Comparison of ENCODE assay signal across 24 cellular contexts in the genomic region with DNA sequence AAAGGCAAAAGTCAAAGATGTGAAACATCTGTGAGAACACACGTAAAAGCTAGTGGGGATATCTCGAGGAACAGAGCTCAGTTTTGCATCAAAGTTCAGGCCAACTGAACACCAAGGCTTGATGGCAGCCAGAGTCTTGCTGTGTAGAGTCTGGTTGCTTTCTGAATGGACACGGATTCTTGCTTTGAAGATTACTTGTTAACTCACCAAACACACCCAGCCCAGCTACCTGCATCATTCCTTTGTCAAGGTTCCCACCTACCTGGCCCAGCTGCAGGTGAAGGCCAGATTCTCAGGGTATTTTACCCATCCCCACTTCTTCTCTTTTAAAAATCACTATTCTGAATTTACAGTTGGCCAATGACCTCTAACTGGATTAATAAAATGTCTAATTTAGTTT.
"Had no signal": no experiment of that assay in that cellular context is flagged by ENCODE, and none has a peak within 500 bp of the region (broad histone marks: within the 10 kb centered on the region; RNA-seq: fewer than 3 reads in every experiment).

No MANE protein-coding gene starts in this region.

- H3K4me3 ChIP-seq: colonic mucosa, heart left ventricle, lung, neural progenitor cell had no signal

- H3K27ac ChIP-seq: brain microvascular endothelial cell, colonic mucosa, heart left ventricle, neural progenitor cell had no signal

- H3K36me3 ChIP-seq: brain microvascular endothelial cell, colonic mucosa, heart left ventricle, neural progenitor cell had no signal

- DNase-seq: activated CD4-positive, alpha-beta T cell treated with anti-CD3 and anti-CD28 coated beads, Interleukin-2, amount 10 ng/mL, durations not matched to agents 24 days and 14 days; activated CD8-positive, alpha-beta memory T cell treated with anti-CD3 and anti-CD28 coated beads, Interleukin-2, amount 10 ng/mL, durations not matched to agents 7 days and 5 days; activated CD8-positive, alpha-beta T cell treated with anti-CD3 and anti-CD28 coated beads for 36 hours; activated effector memory CD4-positive, alpha-beta T cell treated with anti-CD3 and anti-CD28 coated beads, Interleukin-2, amount 50 U/mL, for 16 hours; activated naive CD4-positive, alpha-beta T cell treated with anti-CD3 and anti-CD28 coated beads, Interleukin-2, amount 50 U/mL, for 16 hours; activated naive CD8-positive, alpha-beta T cell treated with anti-CD3 and anti-CD28 coated beads, Interleukin-2, amount 50 U/mL, for 24 hours; activated T-cell treated with anti-CD3 and anti-CD28 coated beads for 4 hours; anterior cingulate cortex; brain microvascular endothelial cell; central memory CD4-positive, alpha-beta T cell; colonic mucosa; endodermal cell; heart left ventricle; kidney; naive B cell; retina; stimulated activated CD4-positive, alpha-beta T cell treated with anti-CD3 and anti-CD28 coated beads, Interleukin-2, amount 100 ng/mL, for 48 hours; stimulated activated CD8-positive, alpha-beta memory T cell treated with anti-CD3 and anti-CD28 coated beads, Interleukin-4, amount 100 ng/mL, for 48 hours; stimulated activated naive B cell treated with anti-CD40 and anti-IgM and Interleukin-4, amounts not matched to agents 10 μg/mL and 1 μg/mL and 100 μg/mL, for 72 hours; T-helper 17 cell had no signal

- H3K27ac Mint-ChIP-seq: activated CD4-positive, alpha-beta T cell treated with anti-CD3 and anti-CD28 coated beads, Interleukin-2, amount 10 ng/mL, durations not matched to agents 24 days and 14 days; activated CD8-positive, alpha-beta memory T cell treated with anti-CD3 and anti-CD28 coated beads, Interleukin-2, amount 10 ng/mL, durations not matched to agents 7 days and 5 days; activated CD8-positive, alpha-beta T cell treated with anti-CD3 and anti-CD28 coated beads for 36 hours; activated naive CD8-positive, alpha-beta T cell treated with anti-CD3 and anti-CD28 coated beads, Interleukin-2, amount 50 U/mL, for 24 hours; endodermal cell; naive B cell; neural progenitor cell; stimulated activated naive B cell treated with anti-CD40 and anti-IgM and Interleukin-4, amounts not matched to agents 10 μg/mL and 1 μg/mL and 100 μg/mL, for 72 hours; T-helper 17 cell had no signal

- H3K4me3 Mint-ChIP-seq: activated CD4-positive, alpha-beta T cell treated with anti-CD3 and anti-CD28 coated beads, Interleukin-2, amount 10 ng/mL, durations not matched to agents 24 days and 14 days; activated CD8-positive, alpha-beta memory T cell treated with anti-CD3 and anti-CD28 coated beads, Interleukin-2, amount 10 ng/mL, durations not matched to agents 7 days and 5 days; activated CD8-positive, alpha-beta T cell treated with anti-CD3 and anti-CD28 coated beads for 36 hours; activated naive CD8-positive, alpha-beta T cell treated with anti-CD3 and anti-CD28 coated beads, Interleukin-2, amount 50 U/mL, for 24 hours; endodermal cell; naive B cell; neural progenitor cell; stimulated activated naive B cell treated with anti-CD40 and anti-IgM and Interleukin-4, amounts not matched to agents 10 μg/mL and 1 μg/mL and 100 μg/mL, for 72 hours; T-helper 17 cell had no signal

- H3K9me3 ChIP-seq: colonic mucosa, heart left ventricle had no signal

- H3K9me3 Mint-ChIP-seq: activated CD4-positive, alpha-beta T cell treated with anti-CD3 and anti-CD28 coated beads, Interleukin-2, amount 10 ng/mL, durations not matched to agents 24 days and 14 days; activated CD8-positive, alpha-beta T cell treated with anti-CD3 and anti-CD28 coated beads for 36 hours; activated naive CD8-positive, alpha-beta T cell treated with anti-CD3 and anti-CD28 coated beads, Interleukin-2, amount 50 U/mL, for 24 hours; endodermal cell; neural progenitor cell had no signal

- H3K27me3 ChIP-seq: brain microvascular endothelial cell, colonic mucosa, heart left ventricle, neural progenitor cell had no signal

- H3K4me1 Mint-ChIP-seq: activated CD4-positive, alpha-beta T cell treated with anti-CD3 and anti-CD28 coated beads, Interleukin-2, amount 10 ng/mL, durations not matched to agents 24 days and 14 days; activated CD8-positive, alpha-beta memory T cell treated with anti-CD3 and anti-CD28 coated beads, Interleukin-2, amount 10 ng/mL, durations not matched to agents 7 days and 5 days; activated naive CD8-positive, alpha-beta T cell treated with anti-CD3 and anti-CD28 coated beads, Interleukin-2, amount 50 U/mL, for 24 hours; naive B cell; stimulated activated naive B cell treated with anti-CD40 and anti-IgM and Interleukin-4, amounts not matched to agents 10 μg/mL and 1 μg/mL and 100 μg/mL, for 72 hours; T-helper 17 cell had no signal

- H3K27me3 Mint-ChIP-seq: activated CD4-positive, alpha-beta T cell treated with anti-CD3 and anti-CD28 coated beads, Interleukin-2, amount 10 ng/mL, durations not matched to agents 24 days and 14 days; activated CD8-positive, alpha-beta memory T cell treated with anti-CD3 and anti-CD28 coated beads, Interleukin-2, amount 10 ng/mL, durations not matched to agents 7 days and 5 days; activated CD8-positive, alpha-beta T cell treated with anti-CD3 and anti-CD28 coated beads for 36 hours; activated naive CD8-positive, alpha-beta T cell treated with anti-CD3 and anti-CD28 coated beads, Interleukin-2, amount 50 U/mL, for 24 hours; naive B cell; stimulated activated naive B cell treated with anti-CD40 and anti-IgM and Interleukin-4, amounts not matched to agents 10 μg/mL and 1 μg/mL and 100 μg/mL, for 72 hours; T-helper 17 cell had no signal

- ATAC-seq: activated CD4-positive, CD25-positive, alpha-beta regulatory T cell treated with anti-CD3 and anti-CD28 coated beads, Interleukin-2, amount 50 U/mL, for 24 hours; activated CD8-positive, alpha-beta memory T cell treated with anti-CD3 and anti-CD28 coated beads, Interleukin-2, amount 10 ng/mL, durations not matched to agents 7 days and 5 days; activated CD8-positive, alpha-beta T cell treated with anti-CD3 and anti-CD28 coated beads for 36 hours; activated naive CD8-positive, alpha-beta T cell treated with anti-CD3 and anti-CD28 coated beads, Interleukin-2, amount 50 U/mL, for 24 hours; heart left ventricle; left lobe of liver; stimulated activated naive B cell treated with anti-CD40 and anti-IgM and Interleukin-4, amounts not matched to agents 10 μg/mL and 1 μg/mL and 100 μg/mL, for 72 hours; T-helper 17 cell had no signal

- H3K4me1 ChIP-seq: colonic mucosa had no signal

- H3K36me3 Mint-ChIP-seq: activated CD8-positive, alpha-beta memory T cell treated with anti-CD3 and anti-CD28 coated beads, Interleukin-2, amount 10 ng/mL, durations not matched to agents 7 days and 5 days; naive B cell; neural progenitor cell; stimulated activated naive B cell treated with anti-CD40 and anti-IgM and Interleukin-4, amounts not matched to agents 10 μg/mL and 1 μg/mL and 100 μg/mL, for 72 hours had no signal
